Comparison of ENCODE assay signal across 7 cellular contexts in genomic region chr7:130486114-130486962, GRCh38. TPM values are rescaled to one million over a fixed set of nuclear protein-coding genes. Genes with fewer than 3 reads are reported as not detected.
A peak's percentile ranks its signal among the peaks of the same experiment; 100 is the strongest.
DNase-seq lines count a peak whose midpoint lies in the region; ATAC-seq and TF ChIP-seq lines count a peak whose summit lies in the region.

No MANE protein-coding gene starts in this region.

- TF ChIP-seq CTCF in coronary artery (IDR thresholded peaks at IDR 0.05) (peak; percentile 24), lower lobe of right lung (IDR thresholded peaks at IDR 0.05) (peak; percentile 83)

- no peaks in the 10 kb centered on the region for H3K27me3 ChIP-seq in lower lobe of right lung (ENCODE audit: low read depth)

- peaks cover 22% of the 10 kb centered on the region for H3K4me1 ChIP-seq in lower lobe of right lung

- peaks cover 67% of the 10 kb centered on the region for H3K27me3 Mint-ChIP-seq in activated CD4-positive, alpha-beta T cell treated with anti-CD3 and anti-CD28 coated beads, Interleukin-2, amount 10 ng/mL, durations not matched to agents 24 days and 14 days

- ATAC-seq in GM19023 (IDR thresholded peaks at IDR 0.05; ENCODE audit: unreplicated experiment), result peak; percentile 54
- peak; percentile 95 to 96 for ATAC-seq in lower lobe of right lung

- H3K9me3 Mint-ChIP-seq in activated CD4-positive, alpha-beta T cell treated with anti-CD3 and anti-CD28 coated beads, Interleukin-2, amount 10 ng/mL, durations not matched to agents 24 days and 14 days, result no peaks in the 10 kb centered on the region

- H3K4me3 ChIP-seq in coronary artery (peak overlapping the region; percentile 76), lower lobe of right lung (peak overlapping the region; percentile 66)

- no peaks in the 10 kb centered on the region for H3K36me3 Mint-ChIP-seq in activated CD4-positive, alpha-beta T cell treated with anti-CD3 and anti-CD28 coated beads, Interleukin-2, amount 10 ng/mL, durations not matched to agents 24 days and 14 days (ENCODE audit: low read depth)

- H3K36me3 ChIP-seq in lower lobe of right lung, result no peaks in the 10 kb centered on the region

- intact Hi-C loops in activated CD4-positive, alpha-beta T cell treated with anti-CD3 and anti-CD28 coated beads, Interleukin-2, amount 10 ng/mL, durations not matched to agents 24 days and 14 days (cut with micrococcal nuclease), result loop anchor here (1.0 to 10.0 kb wide), 4 partner anchors 212 to 416 kb away; partner anchors contain the start of genes KLF14 and KLHDC10
- intact Hi-C loops in lower lobe of right lung (cut with DNase I), result no loop called here

- H3K27ac Mint-ChIP-seq in activated CD4-positive, alpha-beta T cell treated with anti-CD3 and anti-CD28 coated beads, Interleukin-2, amount 10 ng/mL, durations not matched to agents 24 days and 14 days, result peak overlapping the region; percentile 65

- peak overlapping the region; percentile 81 for H3K4me3 Mint-ChIP-seq in activated CD4-positive, alpha-beta T cell treated with anti-CD3 and anti-CD28 coated beads, Interleukin-2, amount 10 ng/mL, durations not matched to agents 24 days and 14 days

- no peaks in the 10 kb centered on the region for H3K9me3 ChIP-seq in lower lobe of right lung

- peak overlapping the region in 1 of 2 donors; percentile 8 for H3K27ac ChIP-seq in coronary artery
- H3K27ac ChIP-seq in lower lobe of right lung, result peak overlapping the region; percentile 39

- peaks cover 22% of the 10 kb centered on the region for H3K4me1 Mint-ChIP-seq in activated CD4-positive, alpha-beta T cell treated with anti-CD3 and anti-CD28 coated beads, Interleukin-2, amount 10 ng/mL, durations not matched to agents 24 days and 14 days

- DNase-seq in NCI-H1105 treated with DMSO at 0.1 percent for 48 hours (lab: John Stamatoyannopoulos, UW) (peak; percentile 84), coronary artery (ENCODE audit: low spot score) (no peak), lower lobe of right lung (peak; percentile 90), mesenteric fat pad (ENCODE audit: low spot score) (no peak)
- DNase-seq in activated CD4-positive, alpha-beta T cell treated with anti-CD3 and anti-CD28 coated beads, Interleukin-2, amount 10 ng/mL, durations not matched to agents 24 days and 14 days, result peak; percentile 83
- DNase-seq in stimulated activated CD4-positive, alpha-beta T cell treated with anti-CD3 and anti-CD28 coated beads, TNF-alpha, amount 100 ng/mL, for 48 hours (ENCODE audit: low read depth in 3 of 3), result peak; percentile 32 to 58 (median 33)

RNA-seq across cellular contexts. Expression of gene MEST, which starts 5.5 kb away (rescaled TPM):
- total RNA-seq in activated CD4-positive, alpha-beta T cell treated with anti-CD3 and anti-CD28 coated beads, Interleukin-2, amount 10 ng/mL, durations not matched to agents 24 days and 14 days, result 4.1 and 5.8 TPM in 2 replicates
- total RNA-seq in lower lobe of right lung, result 34.7 TPM
- 963 TPM for total RNA-seq in mesenteric fat pad

RNA-seq across cellular contexts. Expression of gene CEP41, which starts 45.5 kb away (rescaled TPM):
- 14.3 and 16.7 TPM in 2 replicates for total RNA-seq in activated CD4-positive, alpha-beta T cell treated with anti-CD3 and anti-CD28 coated beads, Interleukin-2, amount 10 ng/mL, durations not matched to agents 24 days and 14 days
- 10.0 TPM for total RNA-seq in lower lobe of right lung
- total RNA-seq in mesenteric fat pad, result 9.3 TPM

Comparison
In these comparisons a context has a peak if more than half of its experiments do, and no peak if none do; other contexts are left out.
1. DNase-seq: peak in NCI-H1105 treated with DMSO at 0.1 percent for 48 hours (single experiment), activated CD4-positive, alpha-beta T cell treated with anti-CD3 and anti-CD28 coated beads, Interleukin-2, amount 10 ng/mL, durations not matched to agents 24 days and 14 days (single experiment), lower lobe of right lung (single experiment) and stimulated activated CD4-positive, alpha-beta T cell treated with anti-CD3 and anti-CD28 coated beads, TNF-alpha, amount 100 ng/mL, for 48 hours (3 of 3); none in coronary artery (single experiment) and mesenteric fat pad (single experiment).
2. RNA of gene MEST, which starts 5.5 kb away (total RNA-seq): 963 TPM in mesenteric fat pad (single experiment); 34.7 TPM in lower lobe of right lung (single experiment) and 4.1 to 5.8 TPM in activated CD4-positive, alpha-beta T cell treated with anti-CD3 and anti-CD28 coated beads, Interleukin-2, amount 10 ng/mL, durations not matched to agents 24 days and 14 days; every median in the first group is over 10 times any median in the second.